In the genomic region with DNA sequence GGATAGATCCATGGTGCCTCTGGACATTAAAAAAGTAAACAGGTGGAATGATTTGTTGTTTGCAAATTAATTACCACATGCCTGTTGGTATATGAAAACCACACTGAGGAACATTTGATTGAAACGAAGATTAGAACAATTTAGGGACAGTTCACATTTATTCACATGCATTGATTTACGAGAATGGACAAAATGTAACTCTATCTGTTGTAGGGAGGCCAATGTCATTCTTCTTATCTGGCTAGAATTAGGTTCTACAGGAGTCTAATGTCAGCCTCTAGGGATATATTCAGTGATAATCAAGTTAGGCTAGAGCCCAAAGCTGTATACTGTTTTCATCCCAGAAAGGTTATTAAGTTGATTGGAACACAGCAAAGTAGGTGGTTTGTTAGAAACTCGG, we compare ENCODE assay signal across 25 cellular contexts.
DNase-seq lines count a peak whose midpoint lies in the region; ATAC-seq and TF ChIP-seq lines count a peak whose summit lies in the region.
"Had no signal": no experiment of that assay in that cellular context is flagged by ENCODE, and none has a peak within 500 bp of the region (broad histone marks: within the 10 kb centered on the region; RNA-seq: fewer than 3 reads in every experiment).

No MANE protein-coding gene starts in this region.

- H3K27ac Mint-ChIP-seq in osteocyte (ENCODE audit: unreplicated experiment) = peak overlapping the region; percentile 91
- H3K27ac Mint-ChIP-seq: activated CD4-positive, alpha-beta memory T cell treated with anti-CD3 and anti-CD28 coated beads, Interleukin-2, amount 10 ng/mL, durations not matched to agents 7 days and 5 days; activated T-helper 2 cell treated with anti-CD3 and anti-CD28 coated beads, Interferon-gamma antibody, Interleukin-2, Interleukin-4, amounts not matched to agents 10 μg/mL and 5 μg/mL and 100 μg/mL, durations not matched to agents 14 hours and 24 hours and 36 hours; stimulated activated naive CD8-positive, alpha-beta T cell treated with anti-CD3 and anti-CD28 coated beads, Interleukin-15, amount 100 ng/mL, for 72 hours; T-helper 17 cell; type B pancreatic cell had no signal

- no peak overlapping the region for H2AFZ ChIP-seq in SK-N-SH (ENCODE audit: low read depth)

- H3K27ac ChIP-seq in SK-N-SH (ENCODE audit: low read depth in 2 of 2, low read length in 1 of 2) (peak overlapping the region in 1 of 2 experiments; percentile 81; a peak in 3 of 4 replicates), coronary artery (peak overlapping the region; percentile 77 to 86), thoracic aorta (peak overlapping the region; percentile 77 to 82)
- H3K27ac ChIP-seq: skin epidermis had no signal

- no peak overlapping the region for H3K4me2 ChIP-seq in SK-N-SH

- H4K20me1 ChIP-seq in SK-N-SH (ENCODE audit: insufficient read depth) = no peaks in the 10 kb centered on the region

- H3K9me3 ChIP-seq in SK-N-SH = no peaks in the 10 kb centered on the region
- no peaks in the 10 kb centered on the region for H3K9me3 ChIP-seq in thoracic aorta
- H3K9me3 ChIP-seq: HAP-1 had no signal

- TF ChIP-seq CTCF in SK-N-SH (IDR thresholded peaks at IDR 0.05) (no peak), coronary artery (IDR thresholded peaks at IDR 0.05) (no peak), osteocyte (IDR thresholded peaks at IDR 0.05) (no peak), thoracic aorta (IDR thresholded peaks at IDR 0.05) (no peak)

- ATAC-seq in thoracic aorta (ENCODE audit: insufficient number of reproducible peaks, low FRiP score, low read depth) (no peak), GM21360 (IDR thresholded peaks at IDR 0.05; ENCODE audit: unreplicated experiment) (no peak)
- ATAC-seq: stimulated activated naive CD8-positive, alpha-beta T cell treated with anti-CD3 and anti-CD28 coated beads, Interleukin-15, amount 100 ng/mL, for 72 hours; T-helper 17 cell had no signal

- H3F3A ChIP-seq in SK-N-SH (replicated peaks; ENCODE audit: insufficient read depth) = peaks cover 8% of the 10 kb centered on the region

- H3K36me3 ChIP-seq in SK-N-SH (replicated peaks in 1 of 2; ENCODE audit: control insufficient read depth in 1 of 2, insufficient read depth in 2 of 2, low read length in 1 of 2) = peaks cover 34 to 73% of the 10 kb centered on the region in 2 experiments
- peaks cover 50% of the 10 kb centered on the region for H3K36me3 ChIP-seq in thoracic aorta
- H3K36me3 ChIP-seq: HAP-1 had no signal

- no peaks in the 10 kb centered on the region for H3K79me2 ChIP-seq in SK-N-SH (ENCODE audit: insufficient read depth)

- peak in 1 of 2 experiments; percentile 85; a peak in 2 of 4 replicates for TF ChIP-seq EP300 in SK-N-SH (IDR thresholded peaks at IDR 0.05; ENCODE audit: borderline replicate concordance in 1 of 2, low read depth in 1 of 2, low read length in 1 of 2)

- 64% methylated on average over 3 of the region's 3 CpGs for WGBS in SK-N-SH (ENCODE audit: low lambda C conversion rate)

- no peaks in the 10 kb centered on the region for H3K27me3 Mint-ChIP-seq in osteocyte (ENCODE audit: unreplicated experiment)
- H3K27me3 Mint-ChIP-seq: type B pancreatic cell had no signal

- H3K4me1 ChIP-seq in SK-N-SH (ENCODE audit: control insufficient read depth in 1 of 2, insufficient read depth in 2 of 2, low read depth in 1 of 2, low read length in 1 of 2) (peaks cover 0 to 26% of the 10 kb centered on the region in 2 experiments; a peak in 2 of 4 replicates), thoracic aorta (ENCODE audit: control insufficient read depth in 1 of 2, low read depth in 2 of 2) (peaks cover 16 to 56% of the 10 kb centered on the region in 2 donors)
- H3K4me1 ChIP-seq: HAP-1 had no signal

- peaks cover 76% of the 10 kb centered on the region for H3K36me3 Mint-ChIP-seq in osteocyte (ENCODE audit: unreplicated experiment)
- H3K36me3 Mint-ChIP-seq: activated naive CD4-positive, alpha-beta T cell treated with anti-CD3 and anti-CD28 coated beads, Interleukin-2, amount 50 U/mL, for 24 hours had no signal

- POLR2A ChIA-PET in SK-N-SH (lab: Yijun Ruan, JAX) = interaction anchor here (0.6 to 1.2 kb wide), 3 partner anchors 23 to 126 kb away, joined by 3 to 4 read pairs (median 3); a partner anchor contains a TSS

- no peak overlapping the region for H3K4me3 Mint-ChIP-seq in osteocyte (ENCODE audit: unreplicated experiment)
- H3K4me3 Mint-ChIP-seq: activated CD4-positive, alpha-beta memory T cell treated with anti-CD3 and anti-CD28 coated beads, Interleukin-2, amount 10 ng/mL, durations not matched to agents 7 days and 5 days; activated naive CD4-positive, alpha-beta T cell treated with anti-CD3 and anti-CD28 coated beads, Interleukin-2, amount 50 U/mL, for 24 hours; central memory CD8-positive, alpha-beta T cell; stimulated activated naive CD8-positive, alpha-beta T cell treated with anti-CD3 and anti-CD28 coated beads, Interleukin-15, amount 100 ng/mL, for 72 hours; T-helper 17 cell; type B pancreatic cell had no signal

- CTCF ChIA-PET in SK-N-SH (lab: Yijun Ruan, JAX) = interaction anchor here (0.7 to 2.7 kb wide), 6 partner anchors 11 to 211 kb away, joined by 3 to 14 read pairs (median 3); a partner anchor contains a TSS

- no peaks in the 10 kb centered on the region for H3K9me2 ChIP-seq in SK-N-SH

- peak; percentile 75 for DNase-seq in SK-N-SH
- no peak for DNase-seq in coronary artery (ENCODE audit: low spot score)
- no peak for DNase-seq in osteocyte (ENCODE audit: extremely low spot score, unreplicated experiment)
- no peak for DNase-seq in thoracic aorta (ENCODE audit: low spot score)
- no peak for DNase-seq in activated CD8-positive, alpha-beta memory T cell treated with anti-CD3 and anti-CD28 coated beads, Interleukin-2, amount 50 U/mL, for 4 hours
- DNase-seq in putamen (ENCODE audit: low spot score) = no peak
- DNase-seq: activated CD4-positive, alpha-beta memory T cell treated with anti-CD3 and anti-CD28 coated beads, Interleukin-2, amount 10 ng/mL, durations not matched to agents 7 days and 5 days; activated CD4-positive, CD25-positive, alpha-beta regulatory T cell treated with anti-CD3 and anti-CD28 coated beads, Interleukin-2, amount 50 U/mL, for 72 hours; Calu3; glutamatergic neuron; NCI-H1092 treated with DMSO at 0.1 percent for 48 hours; NCI-H187 treated with DMSO at 0.1 percent for 48 hours; NCI-H526; stimulated activated CD4-positive, alpha-beta T cell treated with anti-CD3 and anti-CD28 coated beads, Interleukin-1b, Interleukin-23, amount 100 ng/mL, for 48 hours; stimulated activated CD8-positive, alpha-beta memory T cell treated with anti-CD3 and anti-CD28 coated beads, Interleukin-4, amount 100 ng/mL, for 48 hours; stimulated activated naive CD8-positive, alpha-beta T cell treated with anti-CD3 and anti-CD28 coated beads, Interleukin-15, amount 100 ng/mL, for 72 hours; T-helper 17 cell had no signal

- H3K9ac ChIP-seq in SK-N-SH = no peak overlapping the region

- TF ChIP-seq RAD21 in SK-N-SH (IDR thresholded peaks at IDR 0.05; ENCODE audit: low read length) = no peak

- no peaks in the 10 kb centered on the region for H3K27me3 ChIP-seq in SK-N-SH (ENCODE audit: insufficient read depth)
- H3K27me3 ChIP-seq in thoracic aorta (replicated peaks; ENCODE audit: insufficient read depth) = no peaks in the 10 kb centered on the region
- H3K27me3 ChIP-seq: dorsolateral prefrontal cortex had no signal

- H3K9me3 Mint-ChIP-seq in osteocyte (ENCODE audit: unreplicated experiment) = no peaks in the 10 kb centered on the region
- H3K9me3 Mint-ChIP-seq: activated CD4-positive, alpha-beta memory T cell treated with anti-CD3 and anti-CD28 coated beads, Interleukin-2, amount 10 ng/mL, durations not matched to agents 7 days and 5 days; activated naive CD4-positive, alpha-beta T cell treated with anti-CD3 and anti-CD28 coated beads, Interleukin-2, amount 50 U/mL, for 24 hours; activated T-helper 2 cell treated with anti-CD3 and anti-CD28 coated beads, Interferon-gamma antibody, Interleukin-2, Interleukin-4, amounts not matched to agents 10 μg/mL and 5 μg/mL and 100 μg/mL, durations not matched to agents 14 hours and 24 hours and 36 hours; central memory CD8-positive, alpha-beta T cell; stimulated activated naive CD8-positive, alpha-beta T cell treated with anti-CD3 and anti-CD28 coated beads, Interleukin-15, amount 100 ng/mL, for 72 hours; type B pancreatic cell had no signal

- H3K4me3 ChIP-seq in SK-N-SH (ENCODE audit: low read depth in 2 of 2, low read length in 1 of 2) = no peak overlapping the region
- H3K4me3 ChIP-seq in coronary artery = peak overlapping the region; percentile 41
- H3K4me3 ChIP-seq in thoracic aorta = no peak overlapping the region
- H3K4me3 ChIP-seq: HAP-1, skin epidermis had no signal

- H3K4me1 Mint-ChIP-seq in osteocyte (ENCODE audit: unreplicated experiment) = peaks cover 57% of the 10 kb centered on the region
- H3K4me1 Mint-ChIP-seq: activated CD4-positive, alpha-beta memory T cell treated with anti-CD3 and anti-CD28 coated beads, Interleukin-2, amount 10 ng/mL, durations not matched to agents 7 days and 5 days; activated naive CD4-positive, alpha-beta T cell treated with anti-CD3 and anti-CD28 coated beads, Interleukin-2, amount 50 U/mL, for 24 hours; central memory CD8-positive, alpha-beta T cell; stimulated activated naive CD8-positive, alpha-beta T cell treated with anti-CD3 and anti-CD28 coated beads, Interleukin-15, amount 100 ng/mL, for 72 hours; T-helper 17 cell had no signal

TF ChIP-seq in SK-N-SH, 30 proteins besides CTCF, POLR2A, EP300 and RAD21:
- peak; percentile 86 for TF ChIP-seq GATA2 (CRISPR knock-in tag; IDR thresholded peaks at IDR 0.05)
- no peak for TF ChIP-seq YY1 (IDR thresholded peaks at IDR 0.05; ENCODE audit: low read depth)
- 0 out of 2 replicates have a peak, but pooled peaks have one; percentile 22 for TF ChIP-seq MXI1 (IDR thresholded peaks at IDR 0.05; ENCODE audit: low read depth, low read length)
- peak; percentile 67 for TF ChIP-seq RCOR1 (IDR thresholded peaks at IDR 0.05; ENCODE audit: low read length)
- TF ChIP-seq, protein P1, sequence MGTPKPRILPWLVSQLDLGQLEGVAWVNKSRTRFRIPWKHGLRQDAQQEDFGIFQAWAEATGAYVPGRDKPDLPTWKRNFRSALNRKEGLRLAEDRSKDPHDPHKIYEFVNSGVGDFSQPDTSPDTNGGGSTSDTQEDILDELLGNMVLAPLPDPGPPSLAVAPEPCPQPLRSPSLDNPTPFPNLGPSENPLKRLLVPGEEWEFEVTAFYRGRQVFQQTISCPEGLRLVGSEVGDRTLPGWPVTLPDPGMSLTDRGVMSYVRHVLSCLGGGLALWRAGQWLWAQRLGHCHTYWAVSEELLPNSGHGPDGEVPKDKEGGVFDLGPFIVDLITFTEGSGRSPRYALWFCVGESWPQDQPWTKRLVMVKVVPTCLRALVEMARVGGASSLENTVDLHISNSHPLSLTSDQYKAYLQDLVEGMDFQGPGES (IDR thresholded peaks at IDR 0.05; ENCODE audit: low read depth, low read length) = no peak
TF ChIP-seq in SK-N-SH: peak in this region for 3.
